In genomic region chr11:1370186-1371025, GRCh38 we compare ENCODE assay signal across 23 cellular contexts. TPM values are rescaled to one million over a fixed set of nuclear protein-coding genes. Genes with fewer than 3 reads are reported as not detected.
"Had no signal": no experiment of that assay in that cellular context is flagged by ENCODE, and none has a peak within 500 bp of the region (broad histone marks: within the 10 kb centered on the region; RNA-seq: fewer than 3 reads in every experiment).

No MANE protein-coding gene starts in this region.

- H3K4me3 ChIP-seq: colonic mucosa, esophagus squamous epithelium, heart right ventricle, pancreas, sigmoid colon, suprapubic skin, transverse colon, upper lobe of right lung, uterus had no signal

- H3K27ac Mint-ChIP-seq: dendritic cell treated with granulocyte-macrophage colony-stimulating factor and Interleukin-4, amounts not matched to agents 40 ng/mL and 50 ng/mL, for 4 days; naive thymus-derived CD8-positive, alpha-beta T cell; nephron progenitor cell; progenitor cell of endocrine pancreas; stimulated activated memory B cell treated with anti-CD40 and anti-IgM and Interleukin-4, amounts not matched to agents 10 μg/mL and 1 μg/mL and 100 μg/mL, for 72 hours; stimulated activated naive CD8-positive, alpha-beta T cell treated with anti-CD3 and anti-CD28 coated beads, Interleukin-15, Interleukin-2, amounts not matched to agents 100 ng/mL and 50 ng/mL, for 24 hours had no signal

- ATAC-seq: left lobe of liver; naive thymus-derived CD8-positive, alpha-beta T cell; pancreas; stimulated activated memory B cell treated with anti-CD40 and anti-IgM and Interleukin-4, amounts not matched to agents 10 μg/mL and 1 μg/mL and 100 μg/mL, for 72 hours; upper lobe of right lung had no signal

- DNase-seq: central memory CD4-positive, alpha-beta T cell; colonic mucosa; effector memory CD4-positive, alpha-beta T cell; esophagus squamous epithelium; foreskin melanocyte; glutamatergic neuron; heart right ventricle; hippocampal formation; mammary epithelial cell; naive thymus-derived CD8-positive, alpha-beta T cell; nephron progenitor cell; sigmoid colon; stimulated activated CD4-positive, alpha-beta T cell treated with anti-CD3 and anti-CD28 coated beads, Interleukin-4, amount 100 ng/mL, for 4 hours; transverse colon; upper lobe of right lung; uterus had no signal

- H3K36me3 ChIP-seq: colonic mucosa, esophagus squamous epithelium, heart right ventricle, pancreas, sigmoid colon, suprapubic skin, transverse colon, upper lobe of right lung, uterus had no signal

- H3K27me3 ChIP-seq: colonic mucosa, pancreas, uterus had no signal

- H3K9me3 Mint-ChIP-seq: stimulated activated memory B cell treated with anti-CD40 and anti-IgM and Interleukin-4, amounts not matched to agents 10 μg/mL and 1 μg/mL and 100 μg/mL, for 72 hours had no signal

- H3K27me3 Mint-ChIP-seq: progenitor cell of endocrine pancreas; stimulated activated naive CD8-positive, alpha-beta T cell treated with anti-CD3 and anti-CD28 coated beads, Interleukin-15, Interleukin-2, amounts not matched to agents 100 ng/mL and 50 ng/mL, for 24 hours had no signal

- H3K4me3 Mint-ChIP-seq: dendritic cell treated with granulocyte-macrophage colony-stimulating factor and Interleukin-4, amounts not matched to agents 40 ng/mL and 50 ng/mL, for 4 days; naive thymus-derived CD8-positive, alpha-beta T cell; nephron progenitor cell; stimulated activated memory B cell treated with anti-CD40 and anti-IgM and Interleukin-4, amounts not matched to agents 10 μg/mL and 1 μg/mL and 100 μg/mL, for 72 hours; stimulated activated naive CD8-positive, alpha-beta T cell treated with anti-CD3 and anti-CD28 coated beads, Interleukin-15, Interleukin-2, amounts not matched to agents 100 ng/mL and 50 ng/mL, for 24 hours had no signal

- H3K36me3 Mint-ChIP-seq: stimulated activated memory B cell treated with anti-CD40 and anti-IgM and Interleukin-4, amounts not matched to agents 10 μg/mL and 1 μg/mL and 100 μg/mL, for 72 hours had no signal

- H3K4me1 ChIP-seq: colonic mucosa, esophagus squamous epithelium, heart right ventricle, pancreas, sigmoid colon, suprapubic skin, transverse colon, upper lobe of right lung, uterus had no signal

- H3K27ac ChIP-seq: colonic mucosa, esophagus squamous epithelium, heart right ventricle, pancreas, sigmoid colon, suprapubic skin, transverse colon, upper lobe of right lung, uterus had no signal

- H3K4me1 Mint-ChIP-seq: nephron progenitor cell; stimulated activated memory B cell treated with anti-CD40 and anti-IgM and Interleukin-4, amounts not matched to agents 10 μg/mL and 1 μg/mL and 100 μg/mL, for 72 hours had no signal

- H3K9me3 ChIP-seq: colonic mucosa, pancreas, transverse colon, upper lobe of right lung, uterus had no signal

RNA-seq across cellular contexts. Expression of gene BRSK2, which starts 19.3 kb away (rescaled TPM):
- polyA plus RNA-seq: naive thymus-derived CD8-positive, alpha-beta T cell had no signal
